Comparison of ENCODE assay signal across 10 cellular contexts in the genomic region with DNA sequence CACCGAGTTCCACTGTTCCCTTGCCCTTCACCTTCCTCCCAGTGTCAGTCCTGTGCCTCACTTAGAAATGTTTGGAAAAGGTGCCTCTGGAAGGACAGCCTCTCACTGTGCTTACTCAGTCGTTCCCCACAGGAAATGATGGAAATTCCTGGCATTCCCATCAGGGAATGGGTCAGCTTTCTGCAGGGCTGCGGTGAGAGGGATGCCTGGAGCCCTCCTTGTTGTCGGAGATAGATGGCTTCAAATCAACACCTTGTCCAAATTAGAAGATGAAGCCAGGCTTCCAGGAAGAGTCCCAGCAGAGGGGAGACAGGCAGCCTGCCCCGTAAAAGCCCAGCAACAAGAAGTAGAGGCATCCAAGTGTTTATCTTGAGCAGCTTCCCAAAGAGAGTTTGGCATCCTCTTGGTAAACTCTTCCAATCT. TPM values are rescaled to one million over a fixed set of nuclear protein-coding genes. Genes with fewer than 3 reads are reported as not detected.
A peak's percentile ranks its signal among the peaks of the same experiment; 100 is the strongest.
DNase-seq lines count a peak whose midpoint lies in the region; ATAC-seq and TF ChIP-seq lines count a peak whose summit lies in the region.
"Had no signal": no experiment of that assay in that cellular context is flagged by ENCODE, and none has a peak within 500 bp of the region (broad histone marks: within the 10 kb centered on the region; RNA-seq: fewer than 3 reads in every experiment).

No MANE protein-coding gene starts in this region.

- TF ChIP-seq POLR2A in uterus (IDR thresholded peaks at IDR 0.05) = no peak

- H3K36me3 Mint-ChIP-seq in stimulated activated effector memory CD8-positive, alpha-beta T cell treated with anti-CD3 and anti-CD28 coated beads, Interleukin-12 subunit alpha, Interleukin-12 subunit beta, amount 100 ng/mL, for 72 hours = no peaks in the 10 kb centered on the region
- no peaks in the 10 kb centered on the region for H3K36me3 Mint-ChIP-seq in natural killer cell

- no peaks in the 10 kb centered on the region for H3K4me1 ChIP-seq in uterus

- TF ChIP-seq CTCF in uterus (IDR thresholded peaks at IDR 0.05) (no peak), natural killer cell (IDR thresholded peaks at IDR 0.05) (no peak)

- no peak overlapping the region for H3K4me3 ChIP-seq in uterus

- H3K27me3 ChIP-seq in uterus = no peaks in the 10 kb centered on the region

- H3K27ac Mint-ChIP-seq in stimulated activated effector memory CD8-positive, alpha-beta T cell treated with anti-CD3 and anti-CD28 coated beads, Interleukin-12 subunit alpha, Interleukin-12 subunit beta, amount 100 ng/mL, for 72 hours = no peak overlapping the region
- H3K27ac Mint-ChIP-seq in natural killer cell = no peak overlapping the region

- peaks cover 0 to 2% of the 10 kb centered on the region in 2 donors for H3K27me3 Mint-ChIP-seq in natural killer cell (ENCODE audit: low read depth in 2 of 2)

- H3K4me3 Mint-ChIP-seq in stimulated activated effector memory CD8-positive, alpha-beta T cell treated with anti-CD3 and anti-CD28 coated beads, Interleukin-12 subunit alpha, Interleukin-12 subunit beta, amount 100 ng/mL, for 72 hours = no peak overlapping the region
- no peak overlapping the region for H3K4me3 Mint-ChIP-seq in natural killer cell

- no peaks in the 10 kb centered on the region for H3K9me3 Mint-ChIP-seq in stimulated activated effector memory CD8-positive, alpha-beta T cell treated with anti-CD3 and anti-CD28 coated beads, Interleukin-12 subunit alpha, Interleukin-12 subunit beta, amount 100 ng/mL, for 72 hours
- H3K9me3 Mint-ChIP-seq in natural killer cell = no peaks in the 10 kb centered on the region

- no peaks in the 10 kb centered on the region for H3K9me3 ChIP-seq in uterus

- DNase-seq in LHCN-M2 (ENCODE audit: low read depth) = peak; percentile 68
- peak; percentile 83 for DNase-seq in dermis blood vessel endothelial cell
- peak; percentile 61 for DNase-seq in left kidney (ENCODE audit: low read depth, low spot score)
- DNase-seq in uterus = peak in 1 of 2 donors; percentile 30
- DNase-seq in stimulated activated effector memory CD8-positive, alpha-beta T cell treated with anti-CD3 and anti-CD28 coated beads, Interleukin-12 subunit alpha, Interleukin-12 subunit beta, amount 100 ng/mL, for 72 hours (ENCODE audit: low spot score in 2 of 2) = no peak
- DNase-seq in natural killer cell = no peak
- DNase-seq: activated CD4-positive, alpha-beta T cell treated with anti-CD3 and anti-CD28 coated beads for 1 hour; left colon; stimulated activated CD4-positive, alpha-beta T cell treated with anti-CD3 and anti-CD28 coated beads, Interleukin-1b, Interleukin-23, amount 100 ng/mL, for 48 hours had no signal

- H3K4me1 Mint-ChIP-seq in stimulated activated effector memory CD8-positive, alpha-beta T cell treated with anti-CD3 and anti-CD28 coated beads, Interleukin-12 subunit alpha, Interleukin-12 subunit beta, amount 100 ng/mL, for 72 hours = no peaks in the 10 kb centered on the region
- H3K4me1 Mint-ChIP-seq in natural killer cell = no peaks in the 10 kb centered on the region

- no peaks in the 10 kb centered on the region for H3K36me3 ChIP-seq in uterus

- ATAC-seq in stimulated activated effector memory CD8-positive, alpha-beta T cell treated with anti-CD3 and anti-CD28 coated beads, Interleukin-12 subunit alpha, Interleukin-12 subunit beta, amount 100 ng/mL, for 72 hours = no peak
- ATAC-seq in HG02973 (IDR thresholded peaks at IDR 0.05; ENCODE audit: unreplicated experiment) (no peak), natural killer cell (no peak)
- ATAC-seq: left colon had no signal

- peak overlapping the region; percentile 55 to 56 for H3K27ac ChIP-seq in uterus

- intact Hi-C loops in uterus (cut with DNase I; ENCODE audit: low total_unique reads) = no loop called here
- intact Hi-C loops in natural killer cell (cut with micrococcal nuclease) = no loop called here

RNA-seq across cellular contexts. Expression of gene COLEC12, which starts 25.3 kb away (rescaled TPM):
- total RNA-seq in LHCN-M2 (2014; rRNA removed) (0.32 and 1.1 TPM in 2 replicates), dermis blood vessel endothelial cell (45.1 and 64.2 TPM in 2 replicates), uterus (10 to 100 TPM; 20.2 to 81.3 (median 29.1) TPM), natural killer cell (not detected)
- 0.07 TPM for polyA plus RNA-seq in LHCN-M2 (2012)

Comparison
In these comparisons a context has a peak if more than half of its experiments do, and no peak if none do; other contexts are left out.
1. DNase-seq: peak in LHCN-M2 (single experiment), dermis blood vessel endothelial cell (single experiment) and left kidney (single experiment); none in stimulated activated effector memory CD8-positive, alpha-beta T cell treated with anti-CD3 and anti-CD28 coated beads, Interleukin-12 subunit alpha, Interleukin-12 subunit beta, amount 100 ng/mL, for 72 hours (0 of 2) and natural killer cell (single experiment).